ENCODE assay signal across 2 cellular contexts in the genomic region with DNA sequence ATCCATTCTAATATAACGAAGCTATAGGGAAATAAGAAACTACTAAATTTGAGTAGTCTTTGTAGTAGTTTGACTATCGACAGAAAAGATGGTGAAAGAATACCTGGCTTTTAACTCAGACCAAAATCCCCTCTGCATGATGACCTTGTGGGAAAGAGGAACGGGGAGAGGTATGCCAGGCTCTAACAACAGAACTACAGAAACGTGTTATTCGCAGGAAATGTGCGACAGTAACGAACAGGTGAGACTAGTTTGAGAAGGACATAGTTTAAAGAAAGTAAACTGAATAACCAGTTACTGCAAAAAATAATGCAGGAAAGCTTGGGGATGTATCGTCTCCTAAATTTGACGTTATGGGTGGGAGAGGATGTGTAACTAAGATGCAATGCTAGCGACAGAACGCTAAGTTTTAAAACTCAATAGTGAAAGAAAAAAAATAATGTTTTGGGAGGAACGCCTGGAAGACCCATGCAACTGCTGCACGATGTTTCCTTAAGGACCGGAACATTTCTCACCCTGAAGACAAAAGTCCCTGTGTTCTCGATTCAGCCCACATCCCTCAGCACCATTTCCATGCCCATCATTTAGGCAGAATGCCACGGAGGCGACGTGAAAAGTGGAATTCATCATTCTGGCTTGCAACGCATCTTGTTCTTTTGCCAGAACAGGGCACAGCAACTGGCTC.
A peak's percentile ranks its signal among the peaks of the same experiment; 100 is the strongest.
TF ChIP-seq lines count a peak whose summit lies in the region.

No MANE protein-coding gene starts in this region.

TF ChIP-seq in A549, 52 proteins besides CTCF, POLR2A, EP300 and RAD21 (continued from another document):
- TF ChIP-seq, protein P1, sequence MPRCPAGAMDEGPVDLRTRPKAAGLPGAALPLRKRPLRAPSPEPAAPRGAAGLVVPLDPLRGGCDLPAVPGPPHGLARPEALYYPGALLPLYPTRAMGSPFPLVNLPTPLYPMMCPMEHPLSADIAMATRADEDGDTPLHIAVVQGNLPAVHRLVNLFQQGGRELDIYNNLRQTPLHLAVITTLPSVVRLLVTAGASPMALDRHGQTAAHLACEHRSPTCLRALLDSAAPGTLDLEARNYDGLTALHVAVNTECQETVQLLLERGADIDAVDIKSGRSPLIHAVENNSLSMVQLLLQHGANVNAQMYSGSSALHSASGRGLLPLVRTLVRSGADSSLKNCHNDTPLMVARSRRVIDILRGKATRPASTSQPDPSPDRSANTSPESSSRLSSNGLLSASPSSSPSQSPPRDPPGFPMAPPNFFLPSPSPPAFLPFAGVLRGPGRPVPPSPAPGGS (IDR thresholded peaks at IDR 0.05): 0 out of 3 replicates have a peak, but pooled peaks have one; percentile 29
- TF ChIP-seq, protein P2, sequence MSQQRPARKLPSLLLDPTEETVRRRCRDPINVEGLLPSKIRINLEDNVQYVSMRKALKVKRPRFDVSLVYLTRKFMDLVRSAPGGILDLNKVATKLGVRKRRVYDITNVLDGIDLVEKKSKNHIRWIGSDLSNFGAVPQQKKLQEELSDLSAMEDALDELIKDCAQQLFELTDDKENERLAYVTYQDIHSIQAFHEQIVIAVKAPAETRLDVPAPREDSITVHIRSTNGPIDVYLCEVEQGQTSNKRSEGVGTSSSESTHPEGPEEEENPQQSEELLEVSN (IDR thresholded peaks at IDR 0.05; ENCODE audit: borderline replicate concordance, low read depth): no peak

TF ChIP-seq in HCT116, 20 proteins besides CTCF, POLR2A, EP300 and RAD21:
- TF ChIP-seq, protein P3, sequence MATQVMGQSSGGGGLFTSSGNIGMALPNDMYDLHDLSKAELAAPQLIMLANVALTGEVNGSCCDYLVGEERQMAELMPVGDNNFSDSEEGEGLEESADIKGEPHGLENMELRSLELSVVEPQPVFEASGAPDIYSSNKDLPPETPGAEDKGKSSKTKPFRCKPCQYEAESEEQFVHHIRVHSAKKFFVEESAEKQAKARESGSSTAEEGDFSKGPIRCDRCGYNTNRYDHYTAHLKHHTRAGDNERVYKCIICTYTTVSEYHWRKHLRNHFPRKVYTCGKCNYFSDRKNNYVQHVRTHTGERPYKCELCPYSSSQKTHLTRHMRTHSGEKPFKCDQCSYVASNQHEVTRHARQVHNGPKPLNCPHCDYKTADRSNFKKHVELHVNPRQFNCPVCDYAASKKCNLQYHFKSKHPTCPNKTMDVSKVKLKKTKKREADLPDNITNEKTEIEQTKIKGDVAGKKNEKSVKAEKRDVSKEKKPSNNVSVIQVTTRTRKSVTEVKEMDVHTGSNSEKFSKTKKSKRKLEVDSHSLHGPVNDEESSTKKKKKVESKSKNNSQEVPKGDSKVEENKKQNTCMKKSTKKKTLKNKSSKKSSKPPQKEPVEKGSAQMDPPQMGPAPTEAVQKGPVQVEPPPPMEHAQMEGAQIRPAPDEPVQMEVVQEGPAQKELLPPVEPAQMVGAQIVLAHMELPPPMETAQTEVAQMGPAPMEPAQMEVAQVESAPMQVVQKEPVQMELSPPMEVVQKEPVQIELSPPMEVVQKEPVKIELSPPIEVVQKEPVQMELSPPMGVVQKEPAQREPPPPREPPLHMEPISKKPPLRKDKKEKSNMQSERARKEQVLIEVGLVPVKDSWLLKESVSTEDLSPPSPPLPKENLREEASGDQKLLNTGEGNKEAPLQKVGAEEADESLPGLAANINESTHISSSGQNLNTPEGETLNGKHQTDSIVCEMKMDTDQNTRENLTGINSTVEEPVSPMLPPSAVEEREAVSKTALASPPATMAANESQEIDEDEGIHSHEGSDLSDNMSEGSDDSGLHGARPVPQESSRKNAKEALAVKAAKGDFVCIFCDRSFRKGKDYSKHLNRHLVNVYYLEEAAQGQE (IDR thresholded peaks at IDR 0.05; ENCODE audit: low read depth): no peak
- TF ChIP-seq, protein P4, sequence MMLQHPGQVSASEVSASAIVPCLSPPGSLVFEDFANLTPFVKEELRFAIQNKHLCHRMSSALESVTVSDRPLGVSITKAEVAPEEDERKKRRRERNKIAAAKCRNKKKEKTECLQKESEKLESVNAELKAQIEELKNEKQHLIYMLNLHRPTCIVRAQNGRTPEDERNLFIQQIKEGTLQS (IDR thresholded peaks at IDR 0.05): no peak
- TF ChIP-seq ELF1 (IDR thresholded peaks at IDR 0.05; ENCODE audit: borderline replicate concordance, low read depth) (no peak), ZNF274 (IDR thresholded peaks at IDR 0.05; ENCODE audit: low read depth, low read length) (no peak), CEBPB (IDR thresholded peaks at IDR 0.05; ENCODE audit: low read depth) (no peak)
- TF ChIP-seq, protein P5, sequence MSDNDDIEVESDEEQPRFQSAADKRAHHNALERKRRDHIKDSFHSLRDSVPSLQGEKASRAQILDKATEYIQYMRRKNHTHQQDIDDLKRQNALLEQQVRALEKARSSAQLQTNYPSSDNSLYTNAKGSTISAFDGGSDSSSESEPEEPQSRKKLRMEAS (IDR thresholded peaks at IDR 0.05): no peak
TF ChIP-seq in HCT116: peak in this region for 0.
